In genomic region chr11:17658211-17658610, GRCh38 we compare ENCODE assay signal across 19 cellular contexts.
DNase-seq lines count a peak whose midpoint lies in the region; ATAC-seq lines count a peak whose summit lies in the region.
"Had no signal": no experiment of that assay in that cellular context is flagged by ENCODE, and none has a peak within 500 bp of the region (broad histone marks: within the 10 kb centered on the region; RNA-seq: fewer than 3 reads in every experiment).

No MANE protein-coding gene starts in this region.

- no peaks in the 10 kb centered on the region for H3K36me3 ChIP-seq in skeletal muscle satellite cell (ENCODE audit: insufficient read depth, low read length)
- H3K36me3 ChIP-seq: BE2C had no signal

- no peak overlapping the region for H3K9ac ChIP-seq in skeletal muscle satellite cell (ENCODE audit: low read depth, low read length)

- no peak overlapping the region for H3K4me3 ChIP-seq in skeletal muscle satellite cell (ENCODE audit: low read length)
- H3K4me3 ChIP-seq: GM23338 had no signal

- DNase-seq in EL, result peak; percentile 16
- DNase-seq in HCEC 1CT, result peak; percentile 7
- peak; percentile 1 for DNase-seq in amniotic epithelial cell (ENCODE audit: low read depth)
- DNase-seq in left cardiac atrium, result no peak
- DNase-seq in stimulated activated CD4-positive, alpha-beta T cell treated with anti-CD3 and anti-CD28 coated beads, Interleukin-12 subunit alpha, Interleukin-12 subunit beta, amount 100 ng/mL, for 4 hours, result no peak
- DNase-seq: BE2C; C1 segment of cervical spinal cord; Caco-2; CD4-positive, CD25-positive, alpha-beta regulatory T cell; DMS153; DND-41; GDM1; H9; Karpas-422; KBM-7 had no signal

- peaks cover 4% of the 10 kb centered on the region for H3K9me3 ChIP-seq in skeletal muscle satellite cell (replicated peaks; ENCODE audit: low read length)
- H3K9me3 ChIP-seq: BE2C, Caco-2 had no signal

- H3K4me2 ChIP-seq in skeletal muscle satellite cell (ENCODE audit: low read length), result peak overlapping the region; percentile 0
- H3K4me2 ChIP-seq: GM23338 had no signal

- no peaks in the 10 kb centered on the region for H3K27me3 ChIP-seq in skeletal muscle satellite cell (ENCODE audit: control insufficient read depth, insufficient read depth, low read length)
- H3K27me3 ChIP-seq: BE2C had no signal

- peaks cover 8% of the 10 kb centered on the region for H3K4me1 ChIP-seq in skeletal muscle satellite cell (ENCODE audit: control insufficient read depth, insufficient read depth, low read length)
- H3K4me1 ChIP-seq: BE2C, Caco-2 had no signal

- intact Hi-C loops in left cardiac atrium (cut with DNase I), result no loop called here

- no peak for ATAC-seq in GM18861 (IDR thresholded peaks at IDR 0.05; ENCODE audit: unreplicated experiment)
- ATAC-seq in left cardiac atrium, result no peak
- ATAC-seq: GM23338, HepG2 had no signal

Comparison
In these comparisons a context has a peak if more than half of its experiments do, and no peak if none do; other contexts are left out.
1. DNase-seq: peak in EL (single experiment), HCEC 1CT (single experiment) and amniotic epithelial cell (single experiment); none in left cardiac atrium (single experiment) and stimulated activated CD4-positive, alpha-beta T cell treated with anti-CD3 and anti-CD28 coated beads, Interleukin-12 subunit alpha, Interleukin-12 subunit beta, amount 100 ng/mL, for 4 hours (single experiment).